8 cellular contexts compared by ENCODE assay signal in the genomic region with DNA sequence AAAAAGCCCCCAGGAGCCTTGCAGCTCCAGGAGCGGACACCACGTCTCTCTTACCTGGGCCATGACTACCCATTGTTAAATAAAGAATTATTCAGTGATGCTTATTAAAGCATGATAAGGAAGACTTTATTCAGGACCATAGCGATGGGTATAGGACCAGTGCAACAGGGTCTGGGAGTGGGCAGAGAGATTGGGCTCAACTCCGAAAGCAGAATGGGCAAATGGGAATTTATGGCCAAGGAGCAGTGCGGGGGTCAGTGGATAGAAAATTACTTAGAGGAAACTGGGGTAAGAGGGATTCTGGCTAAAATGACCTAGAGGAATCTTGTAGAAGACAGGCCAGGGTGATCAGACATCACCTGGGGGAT. TPM values are rescaled to one million over a fixed set of nuclear protein-coding genes. Genes with fewer than 3 reads are reported as not detected.
DNase-seq lines count a peak whose midpoint lies in the region; ATAC-seq and TF ChIP-seq lines count a peak whose summit lies in the region.

No MANE protein-coding gene starts in this region.

- H3K36me3 Mint-ChIP-seq in naive thymus-derived CD8-positive, alpha-beta T cell = peaks cover 0 to 18% (median 0%) of the 10 kb centered on the region in 3 donors

- peak overlapping the region; percentile 96 to 99 (median 98) for H3K27ac Mint-ChIP-seq in naive thymus-derived CD8-positive, alpha-beta T cell

- ATAC-seq in HG03521 (IDR thresholded peaks at IDR 0.05; ENCODE audit: unreplicated experiment) (peak; percentile 2), HG03571 (IDR thresholded peaks at IDR 0.05; ENCODE audit: unreplicated experiment) (no peak), left colon (no peak)
- ATAC-seq in naive thymus-derived CD8-positive, alpha-beta T cell = no peak

- POLR2A ChIA-PET in naive thymus-derived CD8-positive, alpha-beta T cell (lab: Charles Lee) = interaction anchor here (0.6 to 1.8 kb wide), 4 partner anchors 18 to 282 kb away, joined by 3 to 4 read pairs (median 4); no protein-coding TSS in a partner anchor

- H3K27me3 Mint-ChIP-seq in naive thymus-derived CD8-positive, alpha-beta T cell = no peaks in the 10 kb centered on the region

- no peaks in the 10 kb centered on the region for H3K9me3 Mint-ChIP-seq in naive thymus-derived CD8-positive, alpha-beta T cell

- intact Hi-C loops in left colon (cut with DNase I, micrococcal nuclease) = no loop called here

- TF ChIP-seq CTCF in C4-2B (conservative IDR thresholded peaks at IDR 0.05) = no peak

- peaks cover 12 to 37% (median 31%) of the 10 kb centered on the region in 4 donors for H3K4me1 Mint-ChIP-seq in naive thymus-derived CD8-positive, alpha-beta T cell

- H3K27ac ChIP-seq in C4-2B (peak overlapping the region; percentile 96; the same call in 1 of the 2 replicates), cingulate gyrus (ENCODE audit: low read depth, low read length) (peak overlapping the region; percentile 85)

- DNase-seq in naive thymus-derived CD8-positive, alpha-beta T cell = no peak
- DNase-seq in left colon = no peak
- DNase-seq in stimulated activated naive CD4-positive, alpha-beta T cell (lab: John Stamatoyannopoulos, UW) = no peak
- no peak for DNase-seq in SKM-1 treated with dmso at 0.1 percent for 144 hours (lab: John Stamatoyannopoulos, UW; ENCODE audit: unreplicated experiment)

- H3K4me3 Mint-ChIP-seq in naive thymus-derived CD8-positive, alpha-beta T cell = peak overlapping the region; percentile 97 to 99 (median 98)

RNA-seq across cellular contexts. Expression of a gene that starts 0.6 kb away (rescaled TPM):
- total RNA-seq in naive thymus-derived CD8-positive, alpha-beta T cell = 100 to 1,000 TPM; 139 to 151 TPM
- polyA plus RNA-seq in naive thymus-derived CD8-positive, alpha-beta T cell = 100 to 1,000 TPM; 367 to 461 (median 455) TPM
- total RNA-seq in left colon = 100 to 1,000 TPM; 262 to 348 TPM
